Comparison of ENCODE assay signal across 9 cellular contexts in genomic region chr2:144452169-144453038, GRCh38.
DNase-seq lines count a peak whose midpoint lies in the region; ATAC-seq, FAIRE-seq and TF ChIP-seq lines count a peak whose summit lies in the region.
"Had no signal": no experiment of that assay in that cellular context is flagged by ENCODE, and none has a peak within 500 bp of the region (broad histone marks: within the 10 kb centered on the region; RNA-seq: fewer than 3 reads in every experiment).

No MANE protein-coding gene starts in this region.

- H3K36me3 Mint-ChIP-seq in chondrocyte (ENCODE audit: low read depth) (no peaks in the 10 kb centered on the region), mesothelial cell of epicardium (peaks cover under 1% of the 10 kb centered on the region)

- no peak for TF ChIP-seq POLR2A in A549 (IDR thresholded peaks at IDR 0.05; ENCODE audit: low read length)

- H3K4me3 Mint-ChIP-seq in chondrocyte (ENCODE audit: unreplicated experiment) (peak overlapping the region; percentile 40), mesothelial cell of epicardium (peak overlapping the region; percentile 56)

- no peaks in the 10 kb centered on the region for H3K36me3 ChIP-seq in HUES6 (ENCODE audit: control insufficient read depth, insufficient read depth, low read length)

- H3K4me1 ChIP-seq in A549: peaks cover 37% of the 10 kb centered on the region
- peaks cover 56% of the 10 kb centered on the region for H3K4me1 ChIP-seq in HUES6 (ENCODE audit: control insufficient read depth, insufficient read depth, low read length)

- TF ChIP-seq CTCF in A549 (IDR thresholded peaks at IDR 0.05): no peak
- TF ChIP-seq CTCF in chondrocyte (IDR thresholded peaks at IDR 0.05): peak; percentile 51
- peak; percentile 38 for TF ChIP-seq CTCF in mesothelial cell of epicardium (IDR thresholded peaks at IDR 0.05; ENCODE audit: unreplicated experiment)

- peaks cover 60% of the 10 kb centered on the region for H3K4me1 Mint-ChIP-seq in chondrocyte (ENCODE audit: low read depth)
- H3K4me1 Mint-ChIP-seq in mesothelial cell of epicardium: peaks cover 82% of the 10 kb centered on the region

- H3K27ac Mint-ChIP-seq in chondrocyte (ENCODE audit: unreplicated experiment): peak overlapping the region; percentile 71
- peak overlapping the region; percentile 93 for H3K27ac Mint-ChIP-seq in mesothelial cell of epicardium

- TF ChIP-seq EP300 in A549 (IDR thresholded peaks at IDR 0.05): no peak

- CTCF ChIA-PET in A549 (lab: Yijun Ruan, JAX): no interaction called here

- no peaks in the 10 kb centered on the region for H3K9me3 ChIP-seq in A549
- no peaks in the 10 kb centered on the region for H3K9me3 ChIP-seq in HUES6 (ENCODE audit: control insufficient read depth, insufficient read depth, low read depth, low read length)

- WGBS in A549 (ENCODE audit: missing lambda C conversion rate): 63% methylated on average over 15 of the region's 15 CpGs

- H3K4me3 ChIP-seq in A549: 0 out of 3 replicates have a peak overlapping the region, but pooled peaks have one; percentile 3
- peak overlapping the region; percentile 35 for H3K4me3 ChIP-seq in HUES6 (ENCODE audit: low read depth, low read length)
- H3K4me3 ChIP-seq: GM12878 had no signal

- no peak for TF ChIP-seq RAD21 in A549 (conservative IDR thresholded peaks at IDR 0.05 in 1 of 2, IDR thresholded peaks at IDR 0.05 in 1 of 2)

- H3K9me3 Mint-ChIP-seq in chondrocyte (ENCODE audit: low read depth) (no peaks in the 10 kb centered on the region), mesothelial cell of epicardium (no peaks in the 10 kb centered on the region)

- H3K27ac ChIP-seq in A549: peak overlapping the region; percentile 53 to 55; a peak in 4 of 6 replicates
- H3K27ac ChIP-seq in HUES6 (ENCODE audit: low read depth, low read length): no peak overlapping the region

- no peaks in the 10 kb centered on the region for H3K27me3 ChIP-seq in HUES6 (ENCODE audit: control insufficient read depth, insufficient read depth, low read length)

- DNase-seq in A549 (ENCODE audit: low read depth in 1 of 2, low spot score in 1 of 2) (peak; percentile 2 to 27), chondrocyte (ENCODE audit: low spot score) (no peak), mesothelial cell of epicardium (ENCODE audit: low spot score in 2 of 2, unreplicated experiment in 2 of 2) (no peak), DMS53 treated with DMSO at 0.1 percent for 48 hours (lab: John Stamatoyannopoulos, UW; ENCODE audit: unreplicated experiment) (no peak), inferior parietal cortex (ENCODE audit: extremely low spot score) (no peak)

- H3K9ac ChIP-seq in HUES6 (ENCODE audit: low read length): no peak overlapping the region

- H3K27me3 Mint-ChIP-seq in chondrocyte (ENCODE audit: low read depth) (no peaks in the 10 kb centered on the region), mesothelial cell of epicardium (ENCODE audit: low read depth) (no peaks in the 10 kb centered on the region)

- ATAC-seq in A549: peak in 1 of 2 experiments; percentile 69; a peak in 3 of 6 replicates
- ATAC-seq in HG03442 (IDR thresholded peaks at IDR 0.05; ENCODE audit: unreplicated experiment): no peak
- ATAC-seq in GM21381 (IDR thresholded peaks at IDR 0.05; ENCODE audit: unreplicated experiment): no peak
- ATAC-seq: GM12878 had no signal

- no peak for FAIRE-seq in A549 (lab: Jason Lieb, UNC)
- FAIRE-seq: GM12878 had no signal

- POLR2A ChIA-PET in A549 (lab: Yijun Ruan, JAX): no interaction called here

- peak overlapping the region; percentile 54 for H3K4me2 ChIP-seq in A549

TF ChIP-seq in A549, 52 proteins besides CTCF, POLR2A, EP300 and RAD21:
- no peak for TF ChIP-seq MYC (IDR thresholded peaks at IDR 0.05; ENCODE audit: borderline replicate concordance, low read length)
- no peak for TF ChIP-seq JUNB (IDR thresholded peaks at IDR 0.05)
- no peak for TF ChIP-seq EHMT2 (IDR thresholded peaks at IDR 0.05; ENCODE audit: low read depth)
- no peak for TF ChIP-seq ZSCAN20 (CRISPR knock-in tag; IDR thresholded peaks at IDR 0.05)
- TF ChIP-seq HDAC2 (IDR thresholded peaks at IDR 0.05): no peak
- TF ChIP-seq MAZ (IDR thresholded peaks at IDR 0.05; ENCODE audit: borderline replicate concordance, low read depth, low read length): no peak
- TF ChIP-seq MAX (IDR thresholded peaks at IDR 0.05): no peak
- TF ChIP-seq JUN (IDR thresholded peaks at IDR 0.05): no peak
- no peak for TF ChIP-seq MAFK (IDR thresholded peaks at IDR 0.05; ENCODE audit: partially characterized antibody)
- TF ChIP-seq, protein P1, sequence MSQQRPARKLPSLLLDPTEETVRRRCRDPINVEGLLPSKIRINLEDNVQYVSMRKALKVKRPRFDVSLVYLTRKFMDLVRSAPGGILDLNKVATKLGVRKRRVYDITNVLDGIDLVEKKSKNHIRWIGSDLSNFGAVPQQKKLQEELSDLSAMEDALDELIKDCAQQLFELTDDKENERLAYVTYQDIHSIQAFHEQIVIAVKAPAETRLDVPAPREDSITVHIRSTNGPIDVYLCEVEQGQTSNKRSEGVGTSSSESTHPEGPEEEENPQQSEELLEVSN (IDR thresholded peaks at IDR 0.05; ENCODE audit: borderline replicate concordance, low read depth): no peak
- no peak for TF ChIP-seq FOXS1 (CRISPR knock-in tag; IDR thresholded peaks at IDR 0.05)
- no peak for TF ChIP-seq FOSL2 (IDR thresholded peaks at IDR 0.05)
- no peak for TF ChIP-seq FOSL2 (CRISPR knock-in tag; IDR thresholded peaks at IDR 0.05)
- TF ChIP-seq, protein P2, sequence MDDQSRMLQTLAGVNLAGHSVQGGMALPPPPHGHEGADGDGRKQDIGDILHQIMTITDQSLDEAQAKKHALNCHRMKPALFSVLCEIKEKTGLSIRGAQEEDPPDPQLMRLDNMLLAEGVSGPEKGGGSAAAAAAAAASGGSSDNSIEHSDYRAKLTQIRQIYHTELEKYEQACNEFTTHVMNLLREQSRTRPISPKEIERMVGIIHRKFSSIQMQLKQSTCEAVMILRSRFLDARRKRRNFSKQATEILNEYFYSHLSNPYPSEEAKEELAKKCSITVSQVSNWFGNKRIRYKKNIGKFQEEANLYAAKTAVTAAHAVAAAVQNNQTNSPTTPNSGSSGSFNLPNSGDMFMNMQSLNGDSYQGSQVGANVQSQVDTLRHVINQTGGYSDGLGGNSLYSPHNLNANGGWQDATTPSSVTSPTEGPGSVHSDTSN (IDR thresholded peaks at IDR 0.05): no peak
- no peak for TF ChIP-seq HOXB13 (CRISPR knock-in tag; IDR thresholded peaks at IDR 0.05; ENCODE audit: low read depth)
TF ChIP-seq in A549: peak in this region for 0.

Comparison
In these comparisons a context has a peak if more than half of its experiments do, and no peak if none do; other contexts are left out.
1. DNase-seq: peak in A549 (2 of 2); none in chondrocyte (single experiment), mesothelial cell of epicardium (0 of 2), DMS53 treated with DMSO at 0.1 percent for 48 hours (single experiment) and inferior parietal cortex (single experiment).